Comparison of ENCODE assay signal across 8 cellular contexts in genomic region chr5:130720355-130720754, GRCh38.
DNase-seq lines count a peak whose midpoint lies in the region; ATAC-seq and TF ChIP-seq lines count a peak whose summit lies in the region.

No MANE protein-coding gene starts in this region.

- no peaks in the 10 kb centered on the region for H3K4me1 ChIP-seq in gastroesophageal sphincter
- H3K4me1 ChIP-seq in tibial nerve = no peaks in the 10 kb centered on the region

- H3K27ac ChIP-seq in gastroesophageal sphincter = no peak overlapping the region
- no peak overlapping the region for H3K27ac ChIP-seq in tibial nerve

- no peak overlapping the region for H3K4me3 ChIP-seq in AG09309 (ENCODE audit: control insufficient read depth, low read depth, low read length)
- no peak overlapping the region for H3K4me3 ChIP-seq in H7 (ENCODE audit: insufficient read depth, low read depth, low read length)
- no peak overlapping the region for H3K4me3 ChIP-seq in gastroesophageal sphincter
- H3K4me3 ChIP-seq in tibial nerve = no peak overlapping the region

- H3K36me3 ChIP-seq in H7 (replicated peaks; ENCODE audit: control insufficient read depth, insufficient read depth, low read length) (no peaks in the 10 kb centered on the region), gastroesophageal sphincter (no peaks in the 10 kb centered on the region), tibial nerve (no peaks in the 10 kb centered on the region)

- in situ Hi-C loops in SK-MEL-5 (cut with HindIII; ENCODE audit: low pct_unique_long_range_greater_than_20kb, low sequenced_read_pairs) = no loop called here

- TF ChIP-seq EP300 in gastroesophageal sphincter (IDR thresholded peaks at IDR 0.05) (no peak), tibial nerve (IDR thresholded peaks at IDR 0.05) (no peak)

- no peaks in the 10 kb centered on the region; the same call in 1 of the 2 replicates for H3K27me3 ChIP-seq in H7 (ENCODE audit: control insufficient read depth, insufficient read depth, low read length)
- no peaks in the 10 kb centered on the region for H3K27me3 ChIP-seq in gastroesophageal sphincter
- no peaks in the 10 kb centered on the region for H3K27me3 ChIP-seq in tibial nerve

- peak; percentile 20 for DNase-seq in AG09309 (ENCODE audit: low read depth)
- DNase-seq in H7 = peak; percentile 52
- DNase-seq in SK-MEL-5 (ENCODE audit: low read depth, low spot score) = peak; percentile 75
- peak; percentile 6 for DNase-seq in hepatic stellate cell (ENCODE audit: low spot score)
- DNase-seq in tibial nerve (ENCODE audit: low spot score in 2 of 2) = no peak
- no peak for DNase-seq in activated effector memory CD4-positive, alpha-beta T cell treated with Interleukin-2 at 50 U/mL for 16 hours

- H3K9me3 ChIP-seq in gastroesophageal sphincter = no peaks in the 10 kb centered on the region
- no peaks in the 10 kb centered on the region for H3K9me3 ChIP-seq in tibial nerve

- TF ChIP-seq CTCF in AG09309 (IDR thresholded peaks at IDR 0.05; ENCODE audit: control insufficient read depth, insufficient read depth, low read depth, low read length, missing control alignments) (peak; percentile 66), gastroesophageal sphincter (IDR thresholded peaks at IDR 0.05) (no peak), tibial nerve (IDR thresholded peaks at IDR 0.05) (no peak)

- TF ChIP-seq POLR2A in gastroesophageal sphincter (IDR thresholded peaks at IDR 0.05) (no peak), tibial nerve (IDR thresholded peaks at IDR 0.05) (no peak)

- ATAC-seq in gastroesophageal sphincter (no peak), GM21786 (IDR thresholded peaks at IDR 0.05; ENCODE audit: unreplicated experiment) (no peak)

- 0 to 24% methylated on average over 1 of the region's 1 CpG for WGBS in gastroesophageal sphincter (ENCODE audit: low coverage in 1 of 2), 2 donors
- 14 to 20% methylated on average over 1 of the region's 1 CpG for WGBS in tibial nerve, 2 donors

Comparison
In these comparisons a context has a peak if more than half of its experiments do, and no peak if none do; other contexts are left out.
1. DNase-seq: peak in AG09309 (single experiment), H7 (single experiment), SK-MEL-5 (single experiment) and hepatic stellate cell (single experiment); none in tibial nerve (0 of 2) and activated effector memory CD4-positive, alpha-beta T cell treated with Interleukin-2 at 50 U/mL for 16 hours (single experiment).